In genomic region chr6:51608932-51609331, GRCh38 we compare ENCODE assay signal across 15 cellular contexts.
DNase-seq lines count a peak whose midpoint lies in the region; ATAC-seq and TF ChIP-seq lines count a peak whose summit lies in the region.
"Had no signal": no experiment of that assay in that cellular context is flagged by ENCODE, and none has a peak within 500 bp of the region (broad histone marks: within the 10 kb centered on the region; RNA-seq: fewer than 3 reads in every experiment).

No MANE protein-coding gene starts in this region.

- no peaks in the 10 kb centered on the region for H3K27me3 ChIP-seq in GM23338 (ENCODE audit: insufficient read depth)
- H3K27me3 ChIP-seq in trophoblast cell (ENCODE audit: insufficient read depth, low read length), result no peaks in the 10 kb centered on the region
- H3K27me3 ChIP-seq in MG63, result no peaks in the 10 kb centered on the region
- H3K27me3 ChIP-seq: BLaER1 treated with 17β-estradiol and CSF1 and Interleukin-3, amounts not matched to agents 10 nM and 100 nM had no signal

- H3K4me1 ChIP-seq in GM23338 (ENCODE audit: insufficient read depth), result no peaks in the 10 kb centered on the region
- peaks cover 3 to 7% of the 10 kb centered on the region in 2 experiments for H3K4me1 ChIP-seq in trophoblast cell (ENCODE audit: control insufficient read depth in 1 of 2, insufficient read depth in 2 of 2, low read length in 2 of 2)
- H3K4me1 ChIP-seq: BLaER1 treated with 17β-estradiol and CSF1 and Interleukin-3, amounts not matched to agents 10 nM and 100 nM had no signal

- no peaks in the 10 kb centered on the region for H3K27me3 Mint-ChIP-seq in GM23338 (ENCODE audit: insufficient read depth, low read depth, poor library complexity)
- H3K27me3 Mint-ChIP-seq: CD4-positive, CD25-positive, alpha-beta regulatory T cell had no signal

- no peak overlapping the region for H4K12ac ChIP-seq in trophoblast cell (ENCODE audit: low read depth, low read length)

- no peaks in the 10 kb centered on the region for H3K36me3 ChIP-seq in GM23338 (ENCODE audit: insufficient read depth)
- no peaks in the 10 kb centered on the region for H3K36me3 ChIP-seq in SK-N-MC (ENCODE audit: insufficient read depth, low read length)
- H3K36me3 ChIP-seq in trophoblast cell (ENCODE audit: control insufficient read depth in 1 of 2, insufficient read depth in 2 of 2, low read length in 2 of 2), result no peaks in the 10 kb centered on the region
- no peaks in the 10 kb centered on the region for H3K36me3 ChIP-seq in MG63
- H3K36me3 ChIP-seq: BLaER1 treated with 17β-estradiol and CSF1 and Interleukin-3, amounts not matched to agents 10 nM and 100 nM had no signal

- H2AK5ac ChIP-seq in trophoblast cell (ENCODE audit: low read length), result no peak overlapping the region

- H4K91ac ChIP-seq in trophoblast cell (ENCODE audit: low read depth, low read length), result peak overlapping the region; percentile 95

- no peak for ATAC-seq in GM23338
- ATAC-seq: K562 had no signal

- no CpG with 5 or more reads among the region's 4 CpGs for WGBS in trophoblast cell (ENCODE audit: extremely low coverage, insufficient coverage, insufficient read length)

- no peak overlapping the region for H3K23ac ChIP-seq in trophoblast cell (ENCODE audit: low read length)

- H3K4me3 ChIP-seq in GM23338 (no peak overlapping the region), SK-N-MC (peak overlapping the region; percentile 47), trophoblast cell (ENCODE audit: low read depth, low read length) (no peak overlapping the region), MG63 (no peak overlapping the region)
- H3K4me3 ChIP-seq: BLaER1 treated with 17β-estradiol and CSF1 and Interleukin-3, amounts not matched to agents 10 nM and 100 nM; GM23248; K562 had no signal

- H3K27ac Mint-ChIP-seq in GM23338, result no peak overlapping the region

- no peak overlapping the region for H4K8ac ChIP-seq in trophoblast cell (ENCODE audit: low read depth, low read length)

- H3K79me2 ChIP-seq in GM23338 (replicated peaks; ENCODE audit: insufficient read depth), result no peaks in the 10 kb centered on the region
- no peaks in the 10 kb centered on the region for H3K79me2 ChIP-seq in trophoblast cell (ENCODE audit: control insufficient read depth, insufficient read depth, low read length, poor library complexity)

- no peak for DNase-seq in GM23338 (ENCODE audit: low spot score)
- no peak for DNase-seq in SK-N-MC (ENCODE audit: low read depth, low spot score)
- peak; percentile 73 for DNase-seq in islet precursor cell
- peak; percentile 67 to 92 for DNase-seq in trophoblast cell
- DNase-seq in HUDEP-2 (lab: John Stamatoyannopoulos, UW; ENCODE audit: unreplicated experiment in 76 of 76), result no peak
- no peak for DNase-seq in stimulated activated naive CD4-positive, alpha-beta T cell treated with Interleukin-2 at 50 U/mL for 16 hours (lab: John Stamatoyannopoulos, UW)
- no peak for DNase-seq in MG63
- DNase-seq: 8988T; CD4-positive, CD25-positive, alpha-beta regulatory T cell; DMS53; GF-D8; GM23248; H7 had no signal

- peak overlapping the region; percentile 93 for H2BK120ac ChIP-seq in trophoblast cell (ENCODE audit: insufficient read depth, low read length, poor library complexity)

- no peak overlapping the region for H2BK5ac ChIP-seq in trophoblast cell (ENCODE audit: low read depth, low read length, poor library complexity)

- no peak overlapping the region for H3K4ac ChIP-seq in trophoblast cell (ENCODE audit: low read depth, low read length)

- no peaks in the 10 kb centered on the region for H3K36me3 Mint-ChIP-seq in GM23338 (ENCODE audit: low read depth)
- H3K36me3 Mint-ChIP-seq: CD4-positive, CD25-positive, alpha-beta regulatory T cell had no signal

- no peaks in the 10 kb centered on the region for H3K9me3 Mint-ChIP-seq in GM23338

- H3F3A ChIP-seq in GM23338 (replicated peaks; ENCODE audit: low read depth), result no peaks in the 10 kb centered on the region

- no peak overlapping the region for H3K18ac ChIP-seq in trophoblast cell (ENCODE audit: low read length)

- peak overlapping the region; percentile 38; the same call in 1 of the 2 replicates for H2AFZ ChIP-seq in GM23338
- no peak overlapping the region for H2AFZ ChIP-seq in trophoblast cell (ENCODE audit: insufficient read depth, low read length, poor library complexity)
- H2AFZ ChIP-seq: GM23248 had no signal

- no peak overlapping the region for H3K27ac ChIP-seq in GM23338 (ENCODE audit: low read depth)
- H3K27ac ChIP-seq in SK-N-MC, result peak overlapping the region; percentile 79
- H3K27ac ChIP-seq in trophoblast cell (ENCODE audit: low read depth, low read length), result peak overlapping the region; percentile 73
- H3K27ac ChIP-seq: BLaER1 treated with 17β-estradiol and CSF1 and Interleukin-3, amounts not matched to agents 10 nM and 100 nM; GM23248 had no signal

- H3K9ac ChIP-seq in SK-N-MC (ENCODE audit: insufficient read length) (peak overlapping the region; percentile 34), trophoblast cell (ENCODE audit: low read length) (no peak overlapping the region)
- H3K9ac ChIP-seq: BLaER1 treated with 17β-estradiol and CSF1 and Interleukin-3, amounts not matched to agents 10 nM and 100 nM; GM23248 had no signal

- H2BK12ac ChIP-seq in trophoblast cell (ENCODE audit: low read length), result no peak overlapping the region

- H3K79me1 ChIP-seq in trophoblast cell (ENCODE audit: low read length), result peaks cover 15% of the 10 kb centered on the region

- H3K9me2 ChIP-seq in GM23338 (ENCODE audit: insufficient read depth), result no peaks in the 10 kb centered on the region

- H3K9me3 ChIP-seq in SK-N-MC (ENCODE audit: low read depth, low read length) (no peaks in the 10 kb centered on the region), trophoblast cell (ENCODE audit: insufficient read depth, low read depth, low read length) (peaks cover 1% of the 10 kb centered on the region), MG63 (no peaks in the 10 kb centered on the region)
- H3K9me3 ChIP-seq: BLaER1 treated with 17β-estradiol and CSF1 and Interleukin-3, amounts not matched to agents 10 nM and 100 nM had no signal

- no peak overlapping the region for H3K14ac ChIP-seq in trophoblast cell (ENCODE audit: low read length)

- H3K4me1 Mint-ChIP-seq in GM23338, result no peaks in the 10 kb centered on the region
- H3K4me1 Mint-ChIP-seq: CD4-positive, CD25-positive, alpha-beta regulatory T cell had no signal

- H4K20me1 ChIP-seq in GM23338 (replicated peaks; ENCODE audit: insufficient read depth), result no peaks in the 10 kb centered on the region
- H4K20me1 ChIP-seq: BLaER1 treated with 17β-estradiol and CSF1 and Interleukin-3, amounts not matched to agents 10 nM and 100 nM had no signal

- H3K4me2 ChIP-seq in GM23338, result no peak overlapping the region
- H3K4me2 ChIP-seq in trophoblast cell (ENCODE audit: low read length), result no peak overlapping the region
- H3K4me2 ChIP-seq: BLaER1 treated with 17β-estradiol and CSF1 and Interleukin-3, amounts not matched to agents 10 nM and 100 nM had no signal

- TF ChIP-seq CTCF in GM23338 (conservative IDR thresholded peaks at IDR 0.05; ENCODE audit: low read depth in 2 of 2), result no peak

- H3K4me3 Mint-ChIP-seq in GM23338, result no peak overlapping the region
- H3K4me3 Mint-ChIP-seq: CD4-positive, CD25-positive, alpha-beta regulatory T cell had no signal

TF ChIP-seq in GM23338, 12 proteins besides CTCF, POLR2A, EP300 and RAD21 (continues in another document):
- TF ChIP-seq POLR2AphosphoS5 (IDR thresholded peaks at IDR 0.05; ENCODE audit: low read depth) (no peak), ZNF114 (CRISPR knock-in tag; IDR thresholded peaks at IDR 0.05) (no peak), CREB1 (CRISPR knock-in tag; IDR thresholded peaks at IDR 0.05; ENCODE audit: low read depth) (no peak), ZNF331 (CRISPR knock-in tag; IDR thresholded peaks at IDR 0.05; ENCODE audit: low read depth) (no peak), EZH2 (IDR thresholded peaks at IDR 0.05; ENCODE audit: low read depth, unreplicated experiment) (no peak), EZH2phosphoT487 (IDR thresholded peaks at IDR 0.05; ENCODE audit: unreplicated experiment) (no peak), NANOG (IDR thresholded peaks at IDR 0.05; ENCODE audit: borderline replicate concordance) (no peak), ETS1 (IDR thresholded peaks at IDR 0.05) (no peak), STAT1 (IDR thresholded peaks at IDR 0.05; ENCODE audit: unreplicated experiment) (no peak)

Comparison
In these comparisons a context has a peak if more than half of its experiments do, and no peak if none do; other contexts are left out.
1. DNase-seq: peak in islet precursor cell (single experiment) and trophoblast cell (2 of 2); none in GM23338 (single experiment), SK-N-MC (single experiment), HUDEP-2 (0 of 76), stimulated activated naive CD4-positive, alpha-beta T cell treated with Interleukin-2 at 50 U/mL for 16 hours (single experiment) and MG63 (single experiment).